8 cellular contexts compared by ENCODE assay signal in the genomic region with DNA sequence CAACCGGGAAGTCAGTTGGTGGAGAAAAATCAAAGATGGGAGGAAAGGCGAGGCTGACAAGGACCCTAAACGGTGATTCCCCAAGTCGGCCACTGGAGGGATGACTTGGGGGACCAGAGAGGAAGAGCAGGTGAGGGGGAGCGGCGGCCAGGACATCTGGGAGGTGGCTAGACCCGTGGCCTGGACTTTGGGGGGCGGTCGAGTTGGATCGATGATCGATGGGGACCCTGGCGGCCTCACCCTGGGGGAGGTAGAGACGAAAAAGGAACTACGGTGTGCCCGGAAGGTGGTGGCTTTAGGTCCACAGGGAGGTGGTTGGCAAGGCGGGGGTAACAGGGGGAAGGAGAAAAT. TPM values are rescaled to one million over a fixed set of nuclear protein-coding genes. Genes with fewer than 3 reads are reported as not detected.
DNase-seq lines count a peak whose midpoint lies in the region; ATAC-seq, FAIRE-seq and TF ChIP-seq lines count a peak whose summit lies in the region.

No MANE protein-coding gene starts in this region.

- ATAC-seq in HG03045 (IDR thresholded peaks at IDR 0.05; ENCODE audit: unreplicated experiment) (no peak), HG02763 (IDR thresholded peaks at IDR 0.05; ENCODE audit: unreplicated experiment) (no peak), GM21360 (IDR thresholded peaks at IDR 0.05; ENCODE audit: unreplicated experiment) (no peak)

- peak overlapping the region; percentile 97 for H3K4me2 ChIP-seq in PC-9
- H3K4me2 ChIP-seq in H1 (ENCODE audit: insufficient read depth in 1 of 2, low read depth in 2 of 2, low read length in 2 of 2): peak overlapping the region; percentile 83 to 94
- peak overlapping the region; percentile 91 for H3K4me2 ChIP-seq in neural progenitor cell

- TF ChIP-seq CTCF in GM12874 (IDR thresholded peaks at IDR 0.05; ENCODE audit: insufficient read depth, low read depth, low read length) (peak; percentile 47; the same call in 1 of the 2 replicates), PC-9 (conservative IDR thresholded peaks at IDR 0.05) (no peak; the same call in 1 of the 2 replicates), H1 (IDR thresholded peaks at IDR 0.05; ENCODE audit: control extremely low read depth in 1 of 3, insufficient read depth in 1 of 3, low read depth in 1 of 3, low read length in 3 of 3) (peak; percentile 26 to 63 (median 38); a peak in 3 of 4 replicates), neural progenitor cell (IDR thresholded peaks at IDR 0.05) (peak; percentile 48)

- H3K27me3 Mint-ChIP-seq in neural progenitor cell (ENCODE audit: insufficient read depth, low read depth): peaks cover 12% of the 10 kb centered on the region

- peak overlapping the region; percentile 88; the same call in 1 of the 2 replicates for H2BK5ac ChIP-seq in H1 (ENCODE audit: low read depth, low read length)

- H3K9ac ChIP-seq in H1 (replicated peaks in 1 of 4; ENCODE audit: extremely low read depth in 1 of 4, low read depth in 3 of 4, low read length in 3 of 4) (peak overlapping the region in 3 of 4 experiments; percentile 31 to 65 (median 59); a peak in 5 of 7 replicates), neural progenitor cell (no peak overlapping the region)

- H4K20me1 ChIP-seq in PC-9 (ENCODE audit: insufficient read depth): 0 out of 2 replicates have a peak, but pooled peaks cover 3% of the 10 kb centered on the region
- peaks cover 4 to 13% of the 10 kb centered on the region in 2 experiments for H4K20me1 ChIP-seq in H1 (replicated peaks in 1 of 2; ENCODE audit: control insufficient read depth in 1 of 2, insufficient read depth in 2 of 2, low read length in 2 of 2)
- H4K20me1 ChIP-seq in neural progenitor cell (ENCODE audit: low read depth): peaks cover 41% of the 10 kb centered on the region

- H3K56ac ChIP-seq in H1 (replicated peaks; ENCODE audit: insufficient read length, low read depth, low read length): peak overlapping the region; percentile 39

- H2AK5ac ChIP-seq in H1 (ENCODE audit: low read depth, low read length): no peak overlapping the region

- H3K27ac Mint-ChIP-seq in neural progenitor cell: peak overlapping the region; percentile 79

- no peak overlapping the region for H3K23ac ChIP-seq in H1 (ENCODE audit: insufficient read length)

- 9% methylated on average over 16 of the region's 16 CpGs; no CpG with 5 or more reads in 1 of the 2 experiments for WGBS in H1 (ENCODE audit: extremely low coverage in 1 of 2, insufficient coverage in 1 of 2, insufficient read length in 1 of 2, insufficient replicate concordance in 2 of 2, low coverage in 1 of 2, low lambda C conversion rate in 2 of 2, missing lambda C conversion rate in 1 of 2), 2 experiments

- no peaks in the 10 kb centered on the region for H3K9me2 ChIP-seq in PC-9 (ENCODE audit: insufficient read depth)

- no peaks in the 10 kb centered on the region for H3K79me1 ChIP-seq in H1 (ENCODE audit: low read depth, low read length)

- H3K4me3 ChIP-seq in PC-9 (peak overlapping the region; percentile 94), H1 (ENCODE audit: extremely low read depth in 1 of 4, insufficient read depth in 2 of 4, low read depth in 3 of 4, low read length in 4 of 4) (peak overlapping the region; percentile 52 to 77 (median 64)), neural progenitor cell (peak overlapping the region; percentile 73)

- H3K4me1 Mint-ChIP-seq in neural progenitor cell: peaks cover 67% of the 10 kb centered on the region

- DNase-seq in PC-9 (no peak), H1 (ENCODE audit: low read depth in 1 of 2, low spot score in 2 of 2) (no peak), neural progenitor cell (ENCODE audit: low spot score) (peak; percentile 81), RCC 7860 (ENCODE audit: low spot score) (no peak)

- TF ChIP-seq RAD21 in H1 (IDR thresholded peaks at IDR 0.05 in 1 of 2, conservative IDR thresholded peaks at IDR 0.05 in 1 of 2; ENCODE audit: low read depth in 2 of 2, low read length in 2 of 2): peak in 1 of 2 experiments; percentile 25; a peak in 1 of 4 replicates

- no peak for FAIRE-seq in H1 (lab: Jason Lieb, UNC)
- no peak for FAIRE-seq in RCC 7860 (lab: Jason Lieb, UNC)

- H4K8ac ChIP-seq in H1 (ENCODE audit: extremely low read depth, insufficient read depth, low read length): peak overlapping the region; percentile 45; the same call in 1 of the 2 replicates

- H3K36me3 ChIP-seq in PC-9 (ENCODE audit: low read depth): no peaks in the 10 kb centered on the region
- peaks cover 2 to 20% (median 5%) of the 10 kb centered on the region in 4 experiments for H3K36me3 ChIP-seq in H1 (ENCODE audit: control insufficient read depth in 2 of 4, insufficient read depth in 4 of 4, low read length in 3 of 4)
- no peaks in the 10 kb centered on the region for H3K36me3 ChIP-seq in neural progenitor cell

- no peak overlapping the region for H2AFZ ChIP-seq in PC-9
- no peak overlapping the region for H2AFZ ChIP-seq in H1 (ENCODE audit: low read length)
- peak overlapping the region; percentile 8 for H2AFZ ChIP-seq in neural progenitor cell (replicated peaks)

- no peak for TF ChIP-seq EP300 in H1 (IDR thresholded peaks at IDR 0.05; ENCODE audit: borderline replicate concordance in 1 of 2, low read depth in 2 of 2, low read length in 2 of 2)

- H3K4me3 Mint-ChIP-seq in neural progenitor cell: peak overlapping the region; percentile 88

- intact Hi-C loops in PC-9 (cut with micrococcal nuclease; ENCODE audit: unreplicated experiment): no loop called here

- H3K27me3 ChIP-seq in PC-9 (ENCODE audit: insufficient read depth, low read depth): no peaks in the 10 kb centered on the region
- H3K27me3 ChIP-seq in H1 (replicated peaks in 1 of 4; ENCODE audit: control insufficient read depth in 3 of 4, extremely low read depth in 1 of 4, insufficient read depth in 3 of 4, low read length in 3 of 4): no peaks in the 10 kb centered on the region; a peak in 1 of 7 replicates
- no peaks in the 10 kb centered on the region for H3K27me3 ChIP-seq in neural progenitor cell

- no peak overlapping the region for H2BK20ac ChIP-seq in H1 (ENCODE audit: low read length)

- H3K18ac ChIP-seq in H1 (ENCODE audit: extremely low read depth, low read length): no peak overlapping the region; the same call in 1 of the 2 replicates

- H2BK15ac ChIP-seq in H1 (ENCODE audit: low read length): peak overlapping the region; percentile 99; the same call in 1 of the 2 replicates

- H4K91ac ChIP-seq in H1 (replicated peaks; ENCODE audit: insufficient read length, low read length): peak overlapping the region; percentile 88

- BruUV-seq in PC-9 (replicated peaks; lab: Mats Ljungman, UMichigan): TSS peak; percentile 53

- peaks cover 5% of the 10 kb centered on the region for H3K36me3 Mint-ChIP-seq in neural progenitor cell

- POLR2A ChIA-PET in PC-9 (lab: Charles Lee; ENCODE audit: unreplicated experiment) (interaction anchor here (0.6 to 1.1 kb wide), 3 partner anchors 8 to 197 kb away, joined by 3 to 4 read pairs (median 4); no protein-coding TSS in a partner anchor), H1 (lab: Charles Lee; ENCODE audit: partially characterized antibody) (interaction anchor here (1.0 to 19.4 kb wide), 7 partner anchors 3 to 234 kb away, joined by 3 to 456 read pairs (median 331); a partner anchor contains a TSS)

- H2BK120ac ChIP-seq in H1 (replicated peaks; ENCODE audit: low read depth, low read length): no peak overlapping the region

- TF ChIP-seq POLR2A in H1 (IDR thresholded peaks at IDR 0.05; ENCODE audit: control extremely low read depth in 1 of 2, low read depth in 2 of 2, low read length in 2 of 2): no peak

- H3K27ac ChIP-seq in PC-9 (peak overlapping the region; percentile 90), H1 (ENCODE audit: low read depth, low read length) (peak overlapping the region; percentile 33; the same call in 1 of the 2 replicates), neural progenitor cell (no peak overlapping the region)

- H3K79me2 ChIP-seq in PC-9 (ENCODE audit: low read depth) (peaks cover 16% of the 10 kb centered on the region), H1 (ENCODE audit: control insufficient read depth in 1 of 2, insufficient read depth in 2 of 2, low read length in 2 of 2) (peaks cover 0 to 2% of the 10 kb centered on the region in 2 experiments; a peak in 1 of 4 replicates), neural progenitor cell (ENCODE audit: low read depth) (peaks cover 22% of the 10 kb centered on the region)

- H3K4ac ChIP-seq in H1 (replicated peaks; ENCODE audit: insufficient read length, low read depth, low read length): peak overlapping the region; percentile 55

- H3K9me3 Mint-ChIP-seq in neural progenitor cell: no peaks in the 10 kb centered on the region

- H3K23me2 ChIP-seq in H1 (ENCODE audit: low read depth, low read length): peaks cover 27% of the 10 kb centered on the region; the same call in 1 of the 2 replicates

- CTCF ChIA-PET in PC-9 (lab: Charles Lee) (no interaction called here), H1 (lab: Charles Lee; ENCODE audit: partially characterized antibody) (interaction anchor here (1.0 to 15.9 kb wide), 7 partner anchors 9 to 222 kb away, joined by 3 to 212 read pairs (median 3); a partner anchor contains a TSS)

- H2BK12ac ChIP-seq in H1 (ENCODE audit: low read depth, low read length): peak overlapping the region; percentile 96; the same call in 1 of the 2 replicates

- peaks cover 65% of the 10 kb centered on the region for H3K4me1 ChIP-seq in PC-9 (replicated peaks; ENCODE audit: insufficient read depth)
- peaks cover 0 to 58% (median 39%) of the 10 kb centered on the region in 4 experiments; a peak in 6 of 7 replicates for H3K4me1 ChIP-seq in H1 (replicated peaks in 1 of 4; ENCODE audit: control insufficient read depth in 3 of 4, insufficient read depth in 4 of 4, low read length in 3 of 4)
- peaks cover 58% of the 10 kb centered on the region for H3K4me1 ChIP-seq in neural progenitor cell

- H3F3A ChIP-seq in PC-9 (ENCODE audit: insufficient read depth, low read depth) (peaks cover 65% of the 10 kb centered on the region), neural progenitor cell (ENCODE audit: low read depth) (peaks cover 74% of the 10 kb centered on the region)

- H4K5ac ChIP-seq in H1 (ENCODE audit: insufficient read length, low read depth, low read length): peak overlapping the region; percentile 68

- no peak overlapping the region for H3K14ac ChIP-seq in H1 (ENCODE audit: insufficient read length)

- no peaks in the 10 kb centered on the region for H3K9me3 ChIP-seq in PC-9 (ENCODE audit: insufficient read depth, low read depth)
- H3K9me3 ChIP-seq in H1 (ENCODE audit: insufficient read depth in 2 of 2, low read depth in 1 of 2, low read length in 1 of 2): no peaks in the 10 kb centered on the region
- no peaks in the 10 kb centered on the region for H3K9me3 ChIP-seq in neural progenitor cell (ENCODE audit: low read depth)

RNA-seq across cellular contexts. Expression of a gene that starts 7.6 kb away (rescaled TPM):
- total RNA-seq in PC-9 (2021) (86.9 and 143 TPM in 2 replicates), neural progenitor cell (ENCODE audit: low replicate concordance) (395 and 737 TPM in 2 replicates)
- total RNA-seq in H1 (2021; fragmentation: NEBNext Ultra II Directional; extraction: Animal tissue kit (Norgen Biotek cat#: 25700)): 175 TPM in 2 replicates
- polyA plus RNA-seq in H1 (2011; rRNA removed): 199 and 331 TPM in 2 replicates
- 472 TPM for polyA plus RNA-seq in H1 (2011; cell fraction: cytosol; rRNA removed)
- 581 TPM for polyA plus RNA-seq in H1 (2011; cell fraction: nucleus; rRNA removed)
- polyA plus RNA-seq in H1 (2012, experiment 1 of 2): 213 to 357 TPM (median 316 TPM) in 4 replicates
- polyA plus RNA-seq in H1 (2012, experiment 2 of 2): 95.1 TPM
- 151 TPM for polyA plus RNA-seq in H1 (2013, experiment 1 of 2)
- polyA plus RNA-seq in H1 (2013, experiment 2 of 2): 135 TPM
- polyA minus RNA-seq in H1 (2011; rRNA and poly(A)+ RNA removed): 44.5 and 56.0 TPM in 2 replicates
- 77.4 TPM for polyA minus RNA-seq in H1 (2011; cell fraction: cytosol; rRNA and poly(A)+ RNA removed)
- 99.9 TPM for polyA minus RNA-seq in H1 (2011; cell fraction: nucleus; rRNA and poly(A)+ RNA removed)

RNA-seq across cellular contexts. Expression of a gene that starts 13.1 kb away (rescaled TPM):
- total RNA-seq in PC-9 (2021) (61.4 and 92.0 TPM in 2 replicates), neural progenitor cell (ENCODE audit: low replicate concordance) (16.1 and 51.3 TPM in 2 replicates)
- total RNA-seq in H1 (2021; fragmentation: NEBNext Ultra II Directional; extraction: Animal tissue kit (Norgen Biotek cat#: 25700)): 159 and 166 TPM in 2 replicates
- 39.8 and 86.0 TPM in 2 replicates for polyA plus RNA-seq in H1 (2011; rRNA removed)
- polyA plus RNA-seq in H1 (2011; cell fraction: cytosol; rRNA removed): 38.5 TPM
- polyA plus RNA-seq in H1 (2011; cell fraction: nucleus; rRNA removed): 85.2 TPM
- polyA plus RNA-seq in H1 (2012, experiment 1 of 2): 58.2 to 110 TPM (median 92.2 TPM) in 4 replicates
- 90.5 TPM for polyA plus RNA-seq in H1 (2012, experiment 2 of 2)
- polyA plus RNA-seq in H1 (2013, experiment 1 of 2): 95.6 TPM
- 90.3 TPM for polyA plus RNA-seq in H1 (2013, experiment 2 of 2)
- polyA minus RNA-seq in H1 (2011; rRNA and poly(A)+ RNA removed): 10.3 and 14.3 TPM in 2 replicates
- polyA minus RNA-seq in H1 (2011; cell fraction: cytosol; rRNA and poly(A)+ RNA removed): 86.0 TPM
- polyA minus RNA-seq in H1 (2011; cell fraction: nucleus; rRNA and poly(A)+ RNA removed): 55.2 TPM

RNA-seq across cellular contexts. Expression of a gene that starts 13.8 kb away (rescaled TPM):
- total RNA-seq in PC-9 (2021) (51.8 and 64.2 TPM in 2 replicates), neural progenitor cell (ENCODE audit: low replicate concordance) (4.8 and 14.6 TPM in 2 replicates)
- 44.5 and 54.6 TPM in 2 replicates for total RNA-seq in H1 (2021; fragmentation: NEBNext Ultra II Directional; extraction: Animal tissue kit (Norgen Biotek cat#: 25700))
- polyA plus RNA-seq in H1 (2011; rRNA removed): 125 and 159 TPM in 2 replicates
- 76.1 TPM for polyA plus RNA-seq in H1 (2011; cell fraction: cytosol; rRNA removed)
- 72.4 TPM for polyA plus RNA-seq in H1 (2011; cell fraction: nucleus; rRNA removed)
- 39.9 to 68.4 TPM (median 61.5 TPM) in 4 replicates for polyA plus RNA-seq in H1 (2012, experiment 1 of 2)
- polyA plus RNA-seq in H1 (2012, experiment 2 of 2): 79.3 TPM
- 50.0 TPM for polyA plus RNA-seq in H1 (2013, experiment 1 of 2)
- polyA plus RNA-seq in H1 (2013, experiment 2 of 2): 59.2 TPM
- polyA minus RNA-seq in H1 (2011; rRNA and poly(A)+ RNA removed): 6.8 and 9.7 TPM in 2 replicates
- polyA minus RNA-seq in H1 (2011; cell fraction: cytosol; rRNA and poly(A)+ RNA removed): 22.8 TPM
- polyA minus RNA-seq in H1 (2011; cell fraction: nucleus; rRNA and poly(A)+ RNA removed): 20.8 TPM

RNA-seq across cellular contexts. Expression of a gene that starts 19.9 kb away (rescaled TPM):
- 157 and 214 TPM in 2 replicates for total RNA-seq in PC-9 (2021)
- 174 and 182 TPM in 2 replicates for total RNA-seq in H1 (2021; fragmentation: NEBNext Ultra II Directional; extraction: Animal tissue kit (Norgen Biotek cat#: 25700))
- 249 and 338 TPM in 2 replicates for polyA plus RNA-seq in H1 (2011; rRNA removed)
- 142 TPM for polyA plus RNA-seq in H1 (2011; cell fraction: cytosol; rRNA removed)
- polyA plus RNA-seq in H1 (2011; cell fraction: nucleus; rRNA removed): 120 TPM
- polyA plus RNA-seq in H1 (2012, experiment 1 of 2): 87.3 to 189 TPM (median 180 TPM) in 4 replicates
- 328 TPM for polyA plus RNA-seq in H1 (2012, experiment 2 of 2)
- polyA plus RNA-seq in H1 (2013, experiment 1 of 2): 148 TPM
- polyA plus RNA-seq in H1 (2013, experiment 2 of 2): 145 TPM
- 13.4 and 18.6 TPM in 2 replicates for polyA minus RNA-seq in H1 (2011; rRNA and poly(A)+ RNA removed)
- polyA minus RNA-seq in H1 (2011; cell fraction: cytosol; rRNA and poly(A)+ RNA removed): 118 TPM
- polyA minus RNA-seq in H1 (2011; cell fraction: nucleus; rRNA and poly(A)+ RNA removed): 40.2 TPM
- total RNA-seq in neural progenitor cell (ENCODE audit: low replicate concordance): 7.1 and 52.0 TPM in 2 replicates

RNA-seq across cellular contexts. Expression of a gene that starts 23.7 kb away (rescaled TPM):
- total RNA-seq in PC-9 (2021) (1.8 and 1.9 TPM in 2 replicates), neural progenitor cell (ENCODE audit: low replicate concordance) (1.2 and 17.8 TPM in 2 replicates)
- total RNA-seq in H1 (2021; fragmentation: NEBNext Ultra II Directional; extraction: Animal tissue kit (Norgen Biotek cat#: 25700)): 14.7 and 18.0 TPM in 2 replicates
- 4.9 and 11.6 TPM in 2 replicates for polyA plus RNA-seq in H1 (2011; rRNA removed)
- polyA plus RNA-seq in H1 (2011; cell fraction: cytosol; rRNA removed): 7.4 TPM
- 39.9 TPM for polyA plus RNA-seq in H1 (2011; cell fraction: nucleus; rRNA removed)
- polyA plus RNA-seq in H1 (2012, experiment 1 of 2): 4.2 to 12.2 TPM (median 10.1 TPM) in 4 replicates
- polyA plus RNA-seq in H1 (2012, experiment 2 of 2): 3.2 TPM
- 11.0 TPM for polyA plus RNA-seq in H1 (2013, experiment 1 of 2)
- 9.9 TPM for polyA plus RNA-seq in H1 (2013, experiment 2 of 2)
- polyA minus RNA-seq in H1 (2011; rRNA and poly(A)+ RNA removed): 2.0 and 2.2 TPM in 2 replicates
- polyA minus RNA-seq in H1 (2011; cell fraction: cytosol; rRNA and poly(A)+ RNA removed): 8.2 TPM
- 11.6 TPM for polyA minus RNA-seq in H1 (2011; cell fraction: nucleus; rRNA and poly(A)+ RNA removed)
